16 cellular contexts compared by ENCODE assay signal in genomic region chr15:61116830-61117229, GRCh38.
"Had no signal": no experiment of that assay in that cellular context is flagged by ENCODE, and none has a peak within 500 bp of the region (broad histone marks: within the 10 kb centered on the region; RNA-seq: fewer than 3 reads in every experiment).

No MANE protein-coding gene starts in this region.

- H3K4me3 ChIP-seq: hepatocyte, lower lobe of right lung had no signal

- DNase-seq: activated CD4-positive, alpha-beta memory T cell treated with anti-CD3 and anti-CD28 coated beads, Interleukin-2, amount 10 ng/mL, durations not matched to agents 7 days and 5 days; activated CD4-positive, alpha-beta T cell treated with anti-CD3 and anti-CD28 coated beads for 1 hour; activated gamma-delta T cell treated with Interleukin-2 at 50 U/mL for 16 hours; activated naive CD8-positive, alpha-beta T cell treated with anti-CD3 and anti-CD28 coated beads, Interleukin-2, amount 10 ng/mL, durations not matched to agents 7 days and 5 days; activated T-cell treated with anti-CD3 and anti-CD28 coated beads, Interleukin-2, amount 50 U/mL, for 72 hours; anterior cingulate cortex; cerebellar nuclear complex; effector memory CD8-positive, alpha-beta T cell; erythroblast; lower lobe of right lung; midbrain; naive B cell; posterior cingulate gyrus; right cardiac atrium; small intestine had no signal

- H3K27ac ChIP-seq: hepatocyte, lower lobe of right lung had no signal

- H3K27me3 ChIP-seq: hepatocyte had no signal

- H3K9me3 ChIP-seq: lower lobe of right lung had no signal

- H3K36me3 ChIP-seq: lower lobe of right lung had no signal
